Comparison of ENCODE assay signal across 8 cellular contexts in genomic region chr14:76710093-76711010, GRCh38. TPM values are rescaled to one million over a fixed set of nuclear protein-coding genes. Genes with fewer than 3 reads are reported as not detected.
DNase-seq lines count a peak whose midpoint lies in the region; ATAC-seq and TF ChIP-seq lines count a peak whose summit lies in the region.

No MANE protein-coding gene starts in this region.

- peak overlapping the region in 5 of 59 donors; percentile 8 to 32 (median 27) for H3K27ac ChIP-seq in dorsolateral prefrontal cortex

- no peaks in the 10 kb centered on the region for H3K9me3 Mint-ChIP-seq in activated CD4-positive, alpha-beta memory T cell treated with anti-CD3 and anti-CD28 coated beads for 36 hours
- H3K9me3 Mint-ChIP-seq in activated CD4-positive, alpha-beta memory T cell treated with anti-CD3 and anti-CD28 coated beads, Interleukin-2, amount 10 ng/mL, durations not matched to agents 7 days and 5 days: no peaks in the 10 kb centered on the region

- POLR2A ChIA-PET in activated CD4-positive, alpha-beta memory T cell treated with anti-CD3 and anti-CD28 coated beads for 36 hours (lab: Charles Lee): interaction anchor here (1.3 kb wide), 1 partner anchor 102 kb away, joined by 4 read pairs; no protein-coding TSS in a partner anchor
- POLR2A ChIA-PET in activated CD4-positive, alpha-beta memory T cell treated with anti-CD3 and anti-CD28 coated beads, Interleukin-2, amount 10 ng/mL, durations not matched to agents 7 days and 5 days (lab: Charles Lee): no interaction called here

- intact Hi-C loops in activated CD4-positive, alpha-beta memory T cell treated with anti-CD3 and anti-CD28 coated beads for 36 hours (cut with micrococcal nuclease): loop anchor here (1.0 kb wide), 4 partner anchors 74 to 360 kb away; no protein-coding TSS in a partner anchor
- intact Hi-C loops in dorsolateral prefrontal cortex (cut with DNase I): loop anchor here (1.0 to 10.0 kb wide), 4 partner anchors 73 to 354 kb away; no protein-coding TSS in a partner anchor

- peak; percentile 20 for DNase-seq in activated CD4-positive, alpha-beta memory T cell treated with anti-CD3 and anti-CD28 coated beads for 36 hours
- no peak for DNase-seq in activated CD4-positive, alpha-beta memory T cell treated with anti-CD3 and anti-CD28 coated beads, Interleukin-2, amount 10 ng/mL, durations not matched to agents 7 days and 5 days
- DNase-seq in Kasumi-1 (lab: John Stamatoyannopoulos, UW) (peak; percentile 75 to 86), RPMI7951 (ENCODE audit: low read depth) (peak; percentile 42), dorsolateral prefrontal cortex (peak in 2 of 10 donors; percentile 35 to 40), medulla oblongata (ENCODE audit: extremely low spot score) (peak; percentile 86)

- no peaks in the 10 kb centered on the region for H3K27me3 ChIP-seq in dorsolateral prefrontal cortex

- no peak for ATAC-seq in GM19324 (IDR thresholded peaks at IDR 0.05; ENCODE audit: low FRiP score, unreplicated experiment)
- no peak for ATAC-seq in GM21447 (IDR thresholded peaks at IDR 0.05; ENCODE audit: unreplicated experiment)

- no peaks in the 10 kb centered on the region for H3K36me3 Mint-ChIP-seq in activated CD4-positive, alpha-beta memory T cell treated with anti-CD3 and anti-CD28 coated beads for 36 hours
- no peaks in the 10 kb centered on the region for H3K36me3 Mint-ChIP-seq in activated CD4-positive, alpha-beta memory T cell treated with anti-CD3 and anti-CD28 coated beads, Interleukin-2, amount 10 ng/mL, durations not matched to agents 7 days and 5 days (ENCODE audit: low read depth)

- peak; percentile 50 to 92 (median 85) for TF ChIP-seq CTCF in dorsolateral prefrontal cortex (IDR thresholded peaks at IDR 0.05 in 54 of 56, conservative IDR thresholded peaks at IDR 0.05 in 2 of 56; ENCODE audit: low read depth in 1 of 56, partially characterized antibody in 56 of 56)

- H3K27me3 Mint-ChIP-seq in activated CD4-positive, alpha-beta memory T cell treated with anti-CD3 and anti-CD28 coated beads for 36 hours: peaks cover 16% of the 10 kb centered on the region
- peaks cover 6% of the 10 kb centered on the region for H3K27me3 Mint-ChIP-seq in activated CD4-positive, alpha-beta memory T cell treated with anti-CD3 and anti-CD28 coated beads, Interleukin-2, amount 10 ng/mL, durations not matched to agents 7 days and 5 days

- CTCF ChIA-PET in activated CD4-positive, alpha-beta memory T cell treated with anti-CD3 and anti-CD28 coated beads for 36 hours (lab: Charles Lee): interaction anchor here (0.6 to 7.3 kb wide), 38 partner anchors 9 to 514 kb away, joined by 3 to 158 read pairs (median 5); partner anchors contain the start of genes ANGEL1 and CIPC
- CTCF ChIA-PET in activated CD4-positive, alpha-beta memory T cell treated with anti-CD3 and anti-CD28 coated beads, Interleukin-2, amount 10 ng/mL, durations not matched to agents 7 days and 5 days (lab: Charles Lee): interaction anchor here (0.9 to 4.1 kb wide), 22 partner anchors 8 to 386 kb away, joined by 3 to 60 read pairs (median 4); partner anchors contain the start of gene ANGEL1

- H3K4me3 Mint-ChIP-seq in activated CD4-positive, alpha-beta memory T cell treated with anti-CD3 and anti-CD28 coated beads for 36 hours: no peak overlapping the region
- H3K4me3 Mint-ChIP-seq in activated CD4-positive, alpha-beta memory T cell treated with anti-CD3 and anti-CD28 coated beads, Interleukin-2, amount 10 ng/mL, durations not matched to agents 7 days and 5 days: no peak overlapping the region

- no peaks in the 10 kb centered on the region for H3K4me1 Mint-ChIP-seq in activated CD4-positive, alpha-beta memory T cell treated with anti-CD3 and anti-CD28 coated beads for 36 hours (ENCODE audit: low read depth)
- no peaks in the 10 kb centered on the region for H3K4me1 Mint-ChIP-seq in activated CD4-positive, alpha-beta memory T cell treated with anti-CD3 and anti-CD28 coated beads, Interleukin-2, amount 10 ng/mL, durations not matched to agents 7 days and 5 days

- no peak overlapping the region for H3K4me3 ChIP-seq in dorsolateral prefrontal cortex

- H3K27ac Mint-ChIP-seq in activated CD4-positive, alpha-beta memory T cell treated with anti-CD3 and anti-CD28 coated beads for 36 hours: no peak overlapping the region
- no peak overlapping the region for H3K27ac Mint-ChIP-seq in activated CD4-positive, alpha-beta memory T cell treated with anti-CD3 and anti-CD28 coated beads, Interleukin-2, amount 10 ng/mL, durations not matched to agents 7 days and 5 days

RNA-seq across cellular contexts. Expression of gene VASH1, which starts 50.9 kb away (rescaled TPM):
- 1 to 10 TPM; 6.1 TPM for total RNA-seq in activated CD4-positive, alpha-beta memory T cell treated with anti-CD3 and anti-CD28 coated beads for 36 hours
- total RNA-seq in activated CD4-positive, alpha-beta memory T cell treated with anti-CD3 and anti-CD28 coated beads, Interleukin-2, amount 10 ng/mL, durations not matched to agents 7 days and 5 days: 1 to 10 TPM; 2.5 to 2.6 TPM
- total RNA-seq in RPMI7951 (2014; rRNA removed; shearing (Covaris generic)): 3.9 and 4.4 TPM in 2 replicates
- total RNA-seq in dorsolateral prefrontal cortex: 10 to 100 TPM; 19.4 to 63.3 (median 33.9) TPM
